8 cellular contexts compared by ENCODE assay signal in genomic region chr9:131676431-131676972, GRCh38.
A peak's percentile ranks its signal among the peaks of the same experiment; 100 is the strongest.
DNase-seq lines count a peak whose midpoint lies in the region; ATAC-seq and TF ChIP-seq lines count a peak whose summit lies in the region.

No MANE protein-coding gene starts in this region.

- no peaks in the 10 kb centered on the region for H3K27me3 ChIP-seq in left lung

- peak overlapping the region; percentile 71 for H3K4me3 Mint-ChIP-seq in activated T-cell treated with anti-CD3 and anti-CD28 coated beads, Interleukin-2, amount 50 U/mL, for 4 hours

- no peaks in the 10 kb centered on the region for H3K9me3 Mint-ChIP-seq in activated T-cell treated with anti-CD3 and anti-CD28 coated beads, Interleukin-2, amount 50 U/mL, for 4 hours

- no peaks in the 10 kb centered on the region for H3K9me3 ChIP-seq in left lung

- no peak overlapping the region for H3K4me3 ChIP-seq in left lung

- H3K36me3 Mint-ChIP-seq in activated T-cell treated with anti-CD3 and anti-CD28 coated beads, Interleukin-2, amount 50 U/mL, for 4 hours (ENCODE audit: insufficient read depth) = peaks cover 2% of the 10 kb centered on the region

- no peak for TF ChIP-seq CTCF in left lung (IDR thresholded peaks at IDR 0.05)

- no peaks in the 10 kb centered on the region for H3K27me3 Mint-ChIP-seq in activated T-cell treated with anti-CD3 and anti-CD28 coated beads, Interleukin-2, amount 50 U/mL, for 4 hours (ENCODE audit: low read depth)

- H3K4me1 Mint-ChIP-seq in activated T-cell treated with anti-CD3 and anti-CD28 coated beads, Interleukin-2, amount 50 U/mL, for 4 hours (ENCODE audit: low read depth) = peaks cover 92% of the 10 kb centered on the region

- no peak for ATAC-seq in activated T-cell treated with anti-CD3 and anti-CD28 coated beads, Interleukin-2, amount 50 U/mL, for 4 hours
- ATAC-seq in left lung (no peak), HG02763 (IDR thresholded peaks at IDR 0.05; ENCODE audit: unreplicated experiment) (no peak)

- peaks cover 51 to 89% of the 10 kb centered on the region in 2 donors for H3K4me1 ChIP-seq in left lung

- peak overlapping the region; percentile 62 to 85 for H3K27ac ChIP-seq in left lung

- intact Hi-C loops in left lung (cut with DNase I) = no loop called here

- peak; percentile 27 for DNase-seq in stimulated activated CD8-positive, alpha-beta memory T cell treated with anti-CD3 and anti-CD28 coated beads, Interleukin-15, amount 100 ng/mL, for 1 hour (ENCODE audit: low read depth)
- DNase-seq in stimulated activated CD8-positive, alpha-beta memory T cell treated with anti-CD3 and anti-CD28 coated beads, Interleukin-4, amount 100 ng/mL, for 48 hours = no peak
- DNase-seq in activated T-cell treated with anti-CD3 and anti-CD28 coated beads, Interleukin-2, amount 50 U/mL, for 4 hours = peak; percentile 30
- DNase-seq in left lung (no peak), OCI-M2 (lab: John Stamatoyannopoulos, UW; ENCODE audit: unreplicated experiment) (no peak), AML-193 (lab: John Stamatoyannopoulos, UW) (no peak), COLO668 (lab: John Stamatoyannopoulos, UW; ENCODE audit: unreplicated experiment) (no peak)

- no peaks in the 10 kb centered on the region for H3K36me3 ChIP-seq in left lung

Comparison
In these comparisons a context has a peak if more than half of its experiments do, and no peak if none do; other contexts are left out.
1. DNase-seq: peak in stimulated activated CD8-positive, alpha-beta memory T cell treated with anti-CD3 and anti-CD28 coated beads, Interleukin-15, amount 100 ng/mL, for 1 hour (single experiment) and activated T-cell treated with anti-CD3 and anti-CD28 coated beads, Interleukin-2, amount 50 U/mL, for 4 hours (single experiment); none in stimulated activated CD8-positive, alpha-beta memory T cell treated with anti-CD3 and anti-CD28 coated beads, Interleukin-4, amount 100 ng/mL, for 48 hours (single experiment), left lung (0 of 2), OCI-M2 (single experiment), AML-193 (0 of 2) and COLO668 (single experiment).